In genomic region chr5:140113699-140114263, GRCh38 we compare ENCODE assay signal across 1 cellular context.
TF ChIP-seq lines count a peak whose summit lies in the region.

Gene PURA (plus strand): TSS chr5:140114109. CDS start chr5:140114182, 73 bp downstream.

TF ChIP-seq in K562, 482 proteins besides CTCF, POLR2A, EP300 and RAD21 (continued from another document):
- TF ChIP-seq MIER1 (IDR thresholded peaks at IDR 0.05; ENCODE audit: low read depth) = no peak
- peak; percentile 19; the same call in 1 of the 2 replicates for TF ChIP-seq HCFC1 (IDR thresholded peaks at IDR 0.05; ENCODE audit: low read depth, low read length)
- TF ChIP-seq ZNF175 (CRISPR knock-in tag; IDR thresholded peaks at IDR 0.05; ENCODE audit: low read depth) = no peak; the same call in 1 of the 2 replicates
- TF ChIP-seq SP2 (IDR thresholded peaks at IDR 0.05; ENCODE audit: extremely low read depth, low read depth, low read length, poor library complexity, severe bottlenecking) = peak; percentile 17
- 0 out of 2 replicates have a peak, but pooled peaks have one; percentile 30 for TF ChIP-seq RNF2 (IDR thresholded peaks at IDR 0.05)
- peak; percentile 41; the same call in 1 of the 2 replicates for TF ChIP-seq CBX5 (IDR thresholded peaks at IDR 0.05; ENCODE audit: borderline replicate concordance, low read depth)
- peak in 1 of 2 experiments; percentile 57; a peak in 1 of 4 replicates for TF ChIP-seq SIN3A (IDR thresholded peaks at IDR 0.05; ENCODE audit: borderline replicate concordance in 2 of 2, control insufficient read depth in 1 of 2, low read depth in 2 of 2, low read length in 2 of 2)
- peak; percentile 95 for TF ChIP-seq ZBTB7A (IDR thresholded peaks at IDR 0.05; ENCODE audit: borderline replicate concordance, control insufficient read depth, low read depth, low read length)
- TF ChIP-seq GTF2E2 (tag; IDR thresholded peaks at IDR 0.05) = 0 out of 2 replicates have a peak, but pooled peaks have one; percentile 74
- TF ChIP-seq PML (IDR thresholded peaks at IDR 0.05; ENCODE audit: low read length) = 0 out of 2 replicates have a peak, but pooled peaks have one; percentile 21
- TF ChIP-seq MYC (IDR thresholded peaks at IDR 0.05; ENCODE audit: low read depth, low read length) = peak; percentile 67; the same call in 1 of the 2 replicates
- no peak for TF ChIP-seq MYC (CRISPR knock-in tag; IDR thresholded peaks at IDR 0.05; ENCODE audit: borderline replicate concordance, low read depth)
- TF ChIP-seq THAP12 (CRISPR knock-in tag; IDR thresholded peaks at IDR 0.05) = 0 out of 2 replicates have a peak, but pooled peaks have one; percentile 43
- peak; percentile 34 for TF ChIP-seq SMAD1 (IDR thresholded peaks at IDR 0.05; ENCODE audit: low read depth, low read length, partially characterized antibody)
- peak; percentile 86 for TF ChIP-seq POLR2AphosphoS5 (IDR thresholded peaks at IDR 0.05; ENCODE audit: control insufficient read depth, insufficient read depth, low read depth, low read length)
- no peak for TF ChIP-seq ATF7 (IDR thresholded peaks at IDR 0.05)
- TF ChIP-seq MAX (CRISPR knock-in tag; IDR thresholded peaks at IDR 0.05) = peak; percentile 38; the same call in 1 of the 2 replicates
- TF ChIP-seq ZNF592 (IDR thresholded peaks at IDR 0.05) = 0 out of 2 replicates have a peak, but pooled peaks have one; percentile 25
- TF ChIP-seq NONO (IDR thresholded peaks at IDR 0.05; ENCODE audit: low read depth in 2 of 2, low read length in 1 of 2) = peak; percentile 46 to 61; a peak in 1 of 4 replicates
- TF ChIP-seq MNT (conservative IDR thresholded peaks at IDR 0.05) = peak in 1 of 2 experiments; percentile 45; a peak in 2 of 4 replicates
- TF ChIP-seq CREM (IDR thresholded peaks at IDR 0.05; ENCODE audit: low read depth) = 0 out of 2 replicates have a peak, but pooled peaks have one; percentile 14
- TF ChIP-seq WHSC1 (IDR thresholded peaks at IDR 0.05; ENCODE audit: low read length) = no peak
- no peak for TF ChIP-seq ZNF395 (CRISPR knock-in tag; IDR thresholded peaks at IDR 0.05)
- peak; percentile 91 for TF ChIP-seq CTBP1 (IDR thresholded peaks at IDR 0.05; ENCODE audit: borderline replicate concordance)
- TF ChIP-seq ZNF639 (CRISPR knock-in tag; conservative IDR thresholded peaks at IDR 0.05 in 1 of 2, IDR thresholded peaks at IDR 0.05 in 1 of 2) = peak in 1 of 2 experiments; percentile 47; a peak in 2 of 4 replicates
- TF ChIP-seq PHF8 (IDR thresholded peaks at IDR 0.05; ENCODE audit: borderline replicate concordance, low read length) = peak; percentile 53; the same call in 1 of the 2 replicates
- peak; percentile 33 for TF ChIP-seq HMGN3 (IDR thresholded peaks at IDR 0.05; ENCODE audit: borderline replicate concordance, extremely low read depth, insufficient read length, low read depth, low read length)
- peak; percentile 86 for TF ChIP-seq RBFOX2 (IDR thresholded peaks at IDR 0.05; ENCODE audit: low read depth, low read length)
- TF ChIP-seq HNRNPL (IDR thresholded peaks at IDR 0.05; ENCODE audit: low read depth, low read length) = 0 out of 2 replicates have a peak, but pooled peaks have one; percentile 14
- TF ChIP-seq MXI1 (IDR thresholded peaks at IDR 0.05; ENCODE audit: low read depth, low read length) = peak; percentile 67; the same call in 1 of the 2 replicates
- peak; percentile 23 for TF ChIP-seq RBBP5 (IDR thresholded peaks at IDR 0.05; ENCODE audit: borderline replicate concordance, insufficient read depth, low read length, poor library complexity, severe bottlenecking)
- TF ChIP-seq TFE3 (CRISPR knock-in tag; IDR thresholded peaks at IDR 0.05) = peak; percentile 61
- no peak for TF ChIP-seq ARID3A (IDR thresholded peaks at IDR 0.05; ENCODE audit: borderline replicate concordance, low read depth, low read length)
- peak; percentile 68 for TF ChIP-seq CCNT2 (IDR thresholded peaks at IDR 0.05; ENCODE audit: borderline replicate concordance, extremely low read depth, insufficient read length, low read depth, low read length)
- peak; percentile 79 for TF ChIP-seq TBP (optimal IDR thresholded peaks at IDR 0.05; ENCODE audit: low read depth, low read length)
- TF ChIP-seq HMBOX1 (IDR thresholded peaks at IDR 0.05) = peak; percentile 56; the same call in 1 of the 2 replicates
- TF ChIP-seq PPARD (CRISPR knock-in tag; IDR thresholded peaks at IDR 0.05) = no peak
- peak; percentile 90 for TF ChIP-seq ARHGAP35 (IDR thresholded peaks at IDR 0.05; ENCODE audit: partially characterized antibody)
- peak in 1 of 2 experiments; percentile 37; a peak in 1 of 4 replicates for TF ChIP-seq RCOR1 (IDR thresholded peaks at IDR 0.05; ENCODE audit: borderline replicate concordance in 1 of 2, low read depth in 2 of 2, low read length in 2 of 2)
- no peak for TF ChIP-seq HMGXB4 (CRISPR knock-in tag; IDR thresholded peaks at IDR 0.05)
- peak; percentile 72; the same call in 1 of the 2 replicates for TF ChIP-seq MAFF (IDR thresholded peaks at IDR 0.05; ENCODE audit: low read length)
- no peak for TF ChIP-seq ZNF121 (CRISPR knock-in tag; conservative IDR thresholded peaks at IDR 0.05)
